8 cellular contexts compared by ENCODE assay signal in the genomic region with DNA sequence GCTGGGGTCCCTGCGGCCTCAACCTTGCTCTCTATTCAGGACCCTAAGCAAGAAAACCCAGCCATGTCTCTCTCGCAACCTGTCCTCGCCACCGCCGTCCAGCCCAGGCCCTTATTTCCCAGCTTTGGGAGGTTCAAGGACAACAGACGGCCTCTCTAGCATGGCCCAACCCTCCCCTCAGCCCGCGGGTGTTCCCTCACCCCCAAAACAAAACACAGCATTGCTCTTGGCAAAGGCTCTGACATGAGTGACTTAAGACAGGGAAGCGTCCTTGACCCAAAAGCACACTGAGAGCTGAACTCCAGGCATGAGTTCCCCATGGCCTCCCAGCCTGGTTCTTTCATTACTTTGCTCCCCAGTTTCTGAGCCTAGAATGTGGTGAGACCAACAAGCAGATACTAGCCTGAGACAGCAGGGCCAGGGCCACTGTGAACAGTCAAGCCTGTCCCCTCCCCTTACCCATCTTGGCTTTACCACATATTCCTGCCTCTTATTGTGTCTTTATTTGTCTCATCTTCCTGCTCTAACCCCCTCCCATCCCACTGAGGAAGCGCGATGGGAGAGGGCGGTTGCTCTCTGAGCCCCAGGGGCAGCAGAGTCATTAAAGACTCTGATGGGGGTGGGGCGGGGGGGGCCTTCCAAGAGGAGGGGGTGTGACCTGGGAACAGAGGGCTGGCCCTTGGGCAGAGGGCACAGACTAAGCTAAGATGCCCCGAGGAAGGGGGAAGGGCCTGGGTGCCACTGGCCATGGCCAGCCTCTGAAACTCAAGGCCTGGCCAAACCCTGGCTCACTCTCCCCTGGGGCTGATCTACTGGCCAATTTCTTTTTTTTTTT. TPM values are rescaled to one million over a fixed set of nuclear protein-coding genes. Genes with fewer than 3 reads are reported as not detected.
DNase-seq lines count a peak whose midpoint lies in the region; ATAC-seq, FAIRE-seq and TF ChIP-seq lines count a peak whose summit lies in the region.

No MANE protein-coding gene starts in this region.

- H3K27ac Mint-ChIP-seq in activated CD4-positive, alpha-beta memory T cell treated with anti-CD3 and anti-CD28 coated beads, Interleukin-2, amount 10 ng/mL, durations not matched to agents 7 days and 5 days = peak overlapping the region; percentile 95

- whole genome bisulfite sequencing in hepatocyte (ENCODE audit: low lambda C conversion rate, missing lambda C conversion rate) = 55% methylated on average over 13 of the region's 14 CpGs

- H3K36me3 ChIP-seq in hepatocyte (replicated peaks; ENCODE audit: insufficient read depth, low read depth) (no peaks in the 10 kb centered on the region), subcutaneous abdominal adipose tissue (ENCODE audit: control insufficient read depth in 5 of 5, insufficient read depth in 5 of 5, low read length in 5 of 5) (peaks cover 0 to 14% (median 6%) of the 10 kb centered on the region in 5 donors)

- H3K4me1 ChIP-seq in hepatocyte (ENCODE audit: insufficient read depth) (peaks cover 57% of the 10 kb centered on the region), subcutaneous abdominal adipose tissue (ENCODE audit: control insufficient read depth in 5 of 5, insufficient read depth in 5 of 5, low read length in 5 of 5) (peaks cover 16 to 69% (median 59%) of the 10 kb centered on the region in 5 donors)

- H3K4me1 Mint-ChIP-seq in activated CD4-positive, alpha-beta memory T cell treated with anti-CD3 and anti-CD28 coated beads, Interleukin-2, amount 10 ng/mL, durations not matched to agents 7 days and 5 days = peaks cover 84% of the 10 kb centered on the region

- ATAC-seq in GM21447 (IDR thresholded peaks at IDR 0.05; ENCODE audit: unreplicated experiment) = no peak

- H3K9me3 Mint-ChIP-seq in activated CD4-positive, alpha-beta memory T cell treated with anti-CD3 and anti-CD28 coated beads, Interleukin-2, amount 10 ng/mL, durations not matched to agents 7 days and 5 days = no peaks in the 10 kb centered on the region

- POLR2A ChIA-PET in activated CD4-positive, alpha-beta memory T cell treated with anti-CD3 and anti-CD28 coated beads, Interleukin-2, amount 10 ng/mL, durations not matched to agents 7 days and 5 days (lab: Charles Lee) = interaction anchor here (0.8 to 13.9 kb wide), 8 partner anchors 11 to 147 kb away, joined by 3 to 322 read pairs (median 5); a partner anchor contains a TSS

- FAIRE-seq in urothelium cell line (lab: Jason Lieb, UNC) = no peak

- peak overlapping the region in 1 of 5 donors; percentile 54 for H3K9ac ChIP-seq in subcutaneous abdominal adipose tissue (ENCODE audit: low read length in 5 of 5)

- no peak overlapping the region for H2AFZ ChIP-seq in hepatocyte

- TF ChIP-seq CTCF in hepatocyte (IDR thresholded peaks at IDR 0.05; ENCODE audit: poor library complexity) = no peak

- H3K4me3 ChIP-seq in hepatocyte (no peak overlapping the region), subcutaneous abdominal adipose tissue (ENCODE audit: low read depth in 1 of 5, low read length in 5 of 5) (peak overlapping the region in 3 of 5 donors; percentile 29 to 65 (median 39))

- H3K27ac ChIP-seq in hepatocyte (peak overlapping the region; percentile 94), subcutaneous abdominal adipose tissue (ENCODE audit: low read depth, low read length) (peak overlapping the region; percentile 86)

- H3K9me3 ChIP-seq in hepatocyte (ENCODE audit: low read depth) = no peaks in the 10 kb centered on the region
- H3K9me3 ChIP-seq in subcutaneous abdominal adipose tissue (ENCODE audit: control insufficient read depth in 5 of 5, low read length in 5 of 5) = no peaks in the 10 kb centered on the region

- no peaks in the 10 kb centered on the region for H3K27me3 Mint-ChIP-seq in activated CD4-positive, alpha-beta memory T cell treated with anti-CD3 and anti-CD28 coated beads, Interleukin-2, amount 10 ng/mL, durations not matched to agents 7 days and 5 days

- H3K9me2 ChIP-seq in hepatocyte (replicated peaks; ENCODE audit: insufficient read depth) = no peaks in the 10 kb centered on the region

- H3K79me2 ChIP-seq in hepatocyte = peaks cover 96% of the 10 kb centered on the region

- H4K20me1 ChIP-seq in hepatocyte (ENCODE audit: insufficient read depth, poor library complexity, severe bottlenecking) = peaks cover 42% of the 10 kb centered on the region

- H3K27me3 ChIP-seq in hepatocyte (no peaks in the 10 kb centered on the region), subcutaneous abdominal adipose tissue (ENCODE audit: control insufficient read depth in 5 of 5, insufficient read depth in 4 of 5, low read length in 5 of 5) (no peaks in the 10 kb centered on the region)

- H3K4me2 ChIP-seq in hepatocyte = peak overlapping the region; percentile 72

- DNase-seq in NCI-H510A treated with DMSO at 0.1 percent for 48 hours (lab: John Stamatoyannopoulos, UW) = peak; percentile 34
- DNase-seq in NCI-H510A (lab: John Stamatoyannopoulos, UW) = no peak
- no peak for DNase-seq in activated CD4-positive, alpha-beta memory T cell treated with anti-CD3 and anti-CD28 coated beads, Interleukin-2, amount 10 ng/mL, durations not matched to agents 7 days and 5 days
- DNase-seq in hepatocyte (ENCODE audit: low spot score) = no peak
- no peak for DNase-seq in urothelium cell line (ENCODE audit: low spot score)
- DNase-seq in pons (ENCODE audit: low spot score) = no peak

- peaks cover 47% of the 10 kb centered on the region for H3K36me3 Mint-ChIP-seq in activated CD4-positive, alpha-beta memory T cell treated with anti-CD3 and anti-CD28 coated beads, Interleukin-2, amount 10 ng/mL, durations not matched to agents 7 days and 5 days (ENCODE audit: low read depth)

- peak overlapping the region; percentile 17 for H3K4me3 Mint-ChIP-seq in activated CD4-positive, alpha-beta memory T cell treated with anti-CD3 and anti-CD28 coated beads, Interleukin-2, amount 10 ng/mL, durations not matched to agents 7 days and 5 days

- CTCF ChIA-PET in activated CD4-positive, alpha-beta memory T cell treated with anti-CD3 and anti-CD28 coated beads, Interleukin-2, amount 10 ng/mL, durations not matched to agents 7 days and 5 days (lab: Charles Lee) = interaction anchor here (1.3 to 3.1 kb wide), 4 partner anchors 11 to 24 kb away, joined by 3 to 16 read pairs (median 8); a partner anchor contains a TSS

RNA-seq across cellular contexts. Expression of a gene that starts 11.8 kb away (rescaled TPM):
- 100 to 1,000 TPM; 177 to 186 TPM for total RNA-seq in activated CD4-positive, alpha-beta memory T cell treated with anti-CD3 and anti-CD28 coated beads, Interleukin-2, amount 10 ng/mL, durations not matched to agents 7 days and 5 days
- total RNA-seq in hepatocyte = 47.0 and 57.1 TPM in 2 replicates
- 107 and 140 TPM in 2 replicates for polyA plus RNA-seq in hepatocyte
